In the genomic region with DNA sequence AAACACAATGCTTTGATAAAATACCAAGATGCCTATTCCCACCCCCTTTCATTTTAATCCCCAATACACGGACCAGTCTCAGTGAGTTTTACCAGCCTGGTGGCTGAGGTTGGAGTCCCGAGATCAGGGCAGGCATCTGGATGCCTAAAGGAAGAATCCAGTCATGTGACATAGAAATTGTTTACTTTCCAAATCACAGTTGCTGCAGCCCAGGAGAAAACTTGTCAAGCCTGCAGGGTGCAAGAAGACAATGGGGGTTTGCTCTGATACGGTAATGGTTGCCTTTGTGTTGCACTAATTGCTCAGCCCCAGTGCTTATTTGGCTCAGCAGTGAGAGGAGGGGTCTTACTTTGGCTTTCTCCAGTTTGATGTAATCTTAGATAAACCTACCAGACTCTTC, we compare ENCODE assay signal across 15 cellular contexts.
"Had no signal": no experiment of that assay in that cellular context is flagged by ENCODE, and none has a peak within 500 bp of the region (broad histone marks: within the 10 kb centered on the region; RNA-seq: fewer than 3 reads in every experiment).

No MANE protein-coding gene starts in this region.

- H3K36me3 ChIP-seq: ascending aorta, gastrocnemius medialis, heart right ventricle, pancreas, sigmoid colon, spleen had no signal

- H3K27ac ChIP-seq: ascending aorta, gastrocnemius medialis, heart right ventricle, pancreas, sigmoid colon, spleen had no signal

- ATAC-seq: gastrocnemius medialis, heart right ventricle, pancreas had no signal

- H3K4me3 Mint-ChIP-seq: neural crest cell had no signal

- DNase-seq: activated CD4-positive, alpha-beta T cell treated with anti-CD3 and anti-CD28 coated beads for 1 hour; activated CD4-positive, alpha-beta T cell treated with anti-CD3 and anti-CD28 coated beads, Interleukin-2, amount 50 U/mL, for 4 hours; activated naive CD4-positive, alpha-beta T cell treated with Interleukin-2 at 50 U/mL for 16 hours; activated T-cell treated with anti-CD3 and anti-CD28 coated beads for 4 hours; dermis blood vessel endothelial cell; erythroblast; gastrocnemius medialis; heart right ventricle; midbrain; pancreas; sigmoid colon; spleen had no signal

- H3K27me3 ChIP-seq: ascending aorta, gastrocnemius medialis, heart right ventricle, pancreas, sigmoid colon, spleen had no signal

- H3K9me3 ChIP-seq: ascending aorta, gastrocnemius medialis, pancreas, sigmoid colon, spleen had no signal

- H3K4me1 ChIP-seq: ascending aorta, gastrocnemius medialis, heart right ventricle, pancreas, sigmoid colon, spleen had no signal

- H3K4me3 ChIP-seq: ascending aorta, gastrocnemius medialis, heart right ventricle, lung, pancreas, sigmoid colon, spleen had no signal
